8 cellular contexts compared by ENCODE assay signal in the genomic region with DNA sequence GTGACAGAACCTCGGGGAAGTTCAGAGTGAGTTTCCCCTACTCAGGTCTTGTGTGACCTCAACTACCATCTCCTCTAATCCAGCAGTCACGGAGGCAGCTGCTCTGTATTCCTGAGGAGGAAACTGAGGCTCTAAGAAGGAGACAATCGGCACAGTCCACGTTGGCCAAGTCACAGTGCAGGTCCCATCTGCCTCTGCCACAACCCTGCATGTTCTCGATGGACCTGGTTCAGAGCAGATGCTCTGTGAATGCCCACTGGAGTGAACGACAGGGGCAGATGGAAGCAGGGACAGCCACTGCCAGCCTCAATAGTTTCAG. TPM values are rescaled to one million over a fixed set of nuclear protein-coding genes. Genes with fewer than 3 reads are reported as not detected.
DNase-seq lines count a peak whose midpoint lies in the region; ATAC-seq and TF ChIP-seq lines count a peak whose summit lies in the region.

No MANE protein-coding gene starts in this region.

- H3K4me1 ChIP-seq in foreskin keratinocyte: no peaks in the 10 kb centered on the region
- peaks cover 10% of the 10 kb centered on the region for H3K4me1 ChIP-seq in rectal smooth muscle tissue (ENCODE audit: control insufficient read depth, insufficient read depth, low read length)
- peaks cover 26% of the 10 kb centered on the region for H3K4me1 ChIP-seq in mucosa of descending colon (ENCODE audit: low read depth)

- no peaks in the 10 kb centered on the region for H3K27me3 ChIP-seq in foreskin keratinocyte
- H3K27me3 ChIP-seq in rectal smooth muscle tissue (ENCODE audit: control insufficient read depth, insufficient read depth, low read length): no peaks in the 10 kb centered on the region

- no peaks in the 10 kb centered on the region for H3K9me3 ChIP-seq in mucosa of descending colon

- peak overlapping the region; percentile 38 for H3K9ac ChIP-seq in rectal smooth muscle tissue (ENCODE audit: low read length)

- H3K36me3 Mint-ChIP-seq in T-cell: no peaks in the 10 kb centered on the region

- H3K4me3 ChIP-seq in GM12864 (ENCODE audit: low read depth, low read length) (peak overlapping the region; percentile 93), rectal smooth muscle tissue (ENCODE audit: low read length) (peak overlapping the region; percentile 89), mucosa of descending colon (no peak overlapping the region)

- POLR2A ChIA-PET in T-cell (lab: Charles Lee): interaction anchor here (0.6 to 1.0 kb wide), 4 partner anchors 50 to 68 kb away, joined by 3 to 6 read pairs (median 4); partner anchors contain the start of gene DUSP1 (in 1 of the 2)

- H3K9me3 Mint-ChIP-seq in T-cell: no peaks in the 10 kb centered on the region

- CTCF ChIA-PET in T-cell (lab: Charles Lee): no interaction called here

- intact Hi-C loops in mucosa of descending colon (cut with DNase I, micrococcal nuclease): no loop called here

- peak overlapping the region; percentile 81 to 85 (median 85) for H3K4me3 Mint-ChIP-seq in T-cell

- peaks cover 39 to 45% (median 41%) of the 10 kb centered on the region in 3 donors for H3K4me1 Mint-ChIP-seq in T-cell

- DNase-seq in GM12864 (ENCODE audit: low read depth) (no peak), T-cell (no peak), foreskin keratinocyte (no peak), hepatic stellate cell (ENCODE audit: low spot score) (no peak), left lobe of liver (ENCODE audit: low spot score) (no peak), mucosa of descending colon (no peak)

- H3K27ac ChIP-seq in foreskin keratinocyte (peak overlapping the region; percentile 83), rectal smooth muscle tissue (ENCODE audit: low read depth, low read length) (peak overlapping the region; percentile 83)

- peaks cover 2% of the 10 kb centered on the region for H3K36me3 ChIP-seq in rectal smooth muscle tissue (ENCODE audit: control insufficient read depth, insufficient read depth, low read length)
- no peaks in the 10 kb centered on the region for H3K36me3 ChIP-seq in mucosa of descending colon (ENCODE audit: low read depth)

- no peaks in the 10 kb centered on the region for H3K27me3 Mint-ChIP-seq in T-cell

- TF ChIP-seq CTCF in GM12864 (IDR thresholded peaks at IDR 0.05; ENCODE audit: low read depth, low read length, missing control alignments) (no peak), foreskin keratinocyte (conservative IDR thresholded peaks at IDR 0.05) (no peak), mucosa of descending colon (IDR thresholded peaks at IDR 0.05) (no peak)

- H3K27ac Mint-ChIP-seq in T-cell: peak overlapping the region in 1 of 2 donors; percentile 88

- ATAC-seq in T-cell (replicated peaks in 1 of 4): no peak
- ATAC-seq in foreskin keratinocyte: no peak
- no peak for ATAC-seq in GM19395 (IDR thresholded peaks at IDR 0.05; ENCODE audit: unreplicated experiment)
- no peak for ATAC-seq in left lobe of liver
- no peak for ATAC-seq in mucosa of descending colon

RNA-seq across cellular contexts. Expression of gene ERGIC1, which starts 0.7 kb away (rescaled TPM):
- 10 to 100 TPM; 45.5 to 67.7 (median 46.8) TPM for total RNA-seq in T-cell
- 86.8 and 90.9 TPM in 2 replicates for total RNA-seq in foreskin keratinocyte
- polyA plus RNA-seq in foreskin keratinocyte: 54.3 and 61.3 TPM in 2 replicates
- total RNA-seq in left lobe of liver: 158 TPM
- total RNA-seq in mucosa of descending colon: 100 to 1,000 TPM; 153 to 222 (median 199) TPM
